31 cellular contexts compared by ENCODE assay signal in genomic region chr6:22380236-22380635, GRCh38.
"Had no signal": no experiment of that assay in that cellular context is flagged by ENCODE, and none has a peak within 500 bp of the region (broad histone marks: within the 10 kb centered on the region; RNA-seq: fewer than 3 reads in every experiment).

No MANE protein-coding gene starts in this region.

- DNase-seq: activated CD4-positive, alpha-beta memory T cell treated with anti-CD3 and anti-CD28 coated beads, Interleukin-2, amount 10 ng/mL, durations not matched to agents 7 days and 5 days; activated CD4-positive, alpha-beta T cell treated with anti-CD3 and anti-CD28 coated beads for 36 hours; activated CD4-positive, alpha-beta T cell treated with anti-CD3 and anti-CD28 coated beads, Interleukin-2, amount 10 ng/mL, durations not matched to agents 7 days and 5 days; activated CD4-positive, alpha-beta T cell treated with anti-CD3 and anti-CD28 coated beads, Interleukin-2, amount 50 U/mL, for 4 hours; activated CD4-positive, CD25-positive, alpha-beta regulatory T cell; activated CD4-positive, CD25-positive, alpha-beta regulatory T cell treated with anti-CD3 and anti-CD28 coated beads, Interleukin-2, amount 50 U/mL, for 72 hours; activated CD8-positive, alpha-beta memory T cell treated with anti-CD3 and anti-CD28 coated beads, Interleukin-2, amount 50 U/mL, for 48 hours; activated effector memory CD4-positive, alpha-beta T cell treated with Interleukin-2 at 50 U/mL for 16 hours; activated naive CD4-positive, alpha-beta T cell treated with anti-CD3 and anti-CD28 coated beads for 36 hours; activated naive CD8-positive, alpha-beta T cell treated with anti-CD3 and anti-CD28 coated beads for 36 hours; activated naive CD8-positive, alpha-beta T cell treated with anti-CD3 and anti-CD28 coated beads, Interleukin-2, amount 50 U/mL, for 24 hours; activated T-cell treated with anti-CD3 and anti-CD28 coated beads for 4 hours; activated T-cell treated with anti-CD3 and anti-CD28 coated beads, Interleukin-2, amount 50 U/mL, for 24 hours; adrenal gland; amygdala; aorta; body of pancreas; caudate nucleus; cerebellar nuclear complex; colonic mucosa; effector CD8-positive, alpha-beta T cell; foreskin fibroblast; head of caudate nucleus; hippocampal formation; T-helper 17 cell; T1000 had no signal

- H3K27ac Mint-ChIP-seq: activated CD4-positive, alpha-beta memory T cell treated with anti-CD3 and anti-CD28 coated beads, Interleukin-2, amount 10 ng/mL, durations not matched to agents 7 days and 5 days; activated CD4-positive, alpha-beta T cell treated with anti-CD3 and anti-CD28 coated beads for 36 hours; activated CD4-positive, alpha-beta T cell treated with anti-CD3 and anti-CD28 coated beads, Interleukin-2, amount 10 ng/mL, durations not matched to agents 7 days and 5 days; activated naive CD4-positive, alpha-beta T cell treated with anti-CD3 and anti-CD28 coated beads for 36 hours; activated naive CD4-positive, alpha-beta T cell treated with anti-CD3 and anti-CD28 coated beads, Interleukin-2, amount 50 U/mL, for 24 hours; activated naive CD8-positive, alpha-beta T cell treated with anti-CD3 and anti-CD28 coated beads for 36 hours; activated naive CD8-positive, alpha-beta T cell treated with anti-CD3 and anti-CD28 coated beads, Interleukin-2, amount 50 U/mL, for 24 hours; activated T-cell treated with anti-CD3 and anti-CD28 coated beads, Interleukin-2, amount 50 U/mL, for 24 hours; activated T-helper 17 cell treated with anti-CD3 and anti-CD28 coated beads, Interleukin-2, amount 50 U/mL, for 72 hours; T-helper 17 cell; T-helper 2 cell treated with Interferon-gamma antibody and Interleukin-4, amounts not matched to agents 5 μg/mL and 100 μg/mL, for 36 hours had no signal

- H3K9me3 Mint-ChIP-seq: activated naive CD4-positive, alpha-beta T cell treated with anti-CD3 and anti-CD28 coated beads, Interleukin-2, amount 50 U/mL, for 24 hours; T-helper 2 cell treated with Interferon-gamma antibody and Interleukin-4, amounts not matched to agents 5 μg/mL and 100 μg/mL, for 36 hours had no signal

- H3K36me3 ChIP-seq: adrenal gland, colonic mucosa had no signal

- H3K4me3 ChIP-seq: adrenal gland, body of pancreas, colonic mucosa had no signal

- H3K27me3 Mint-ChIP-seq: activated CD4-positive, alpha-beta memory T cell treated with anti-CD3 and anti-CD28 coated beads, Interleukin-2, amount 10 ng/mL, durations not matched to agents 7 days and 5 days; activated CD4-positive, alpha-beta T cell treated with anti-CD3 and anti-CD28 coated beads for 36 hours; activated CD4-positive, alpha-beta T cell treated with anti-CD3 and anti-CD28 coated beads, Interleukin-2, amount 10 ng/mL, durations not matched to agents 7 days and 5 days; activated naive CD4-positive, alpha-beta T cell treated with anti-CD3 and anti-CD28 coated beads, Interleukin-2, amount 50 U/mL, for 24 hours; activated naive CD8-positive, alpha-beta T cell treated with anti-CD3 and anti-CD28 coated beads for 36 hours; activated naive CD8-positive, alpha-beta T cell treated with anti-CD3 and anti-CD28 coated beads, Interleukin-2, amount 50 U/mL, for 24 hours; activated T-cell treated with anti-CD3 and anti-CD28 coated beads, Interleukin-2, amount 50 U/mL, for 24 hours; activated T-helper 17 cell treated with anti-CD3 and anti-CD28 coated beads, Interleukin-2, amount 50 U/mL, for 72 hours; T-helper 17 cell had no signal

- H3K4me3 Mint-ChIP-seq: activated CD4-positive, alpha-beta memory T cell treated with anti-CD3 and anti-CD28 coated beads, Interleukin-2, amount 10 ng/mL, durations not matched to agents 7 days and 5 days; activated CD4-positive, alpha-beta T cell treated with anti-CD3 and anti-CD28 coated beads for 36 hours; activated CD4-positive, alpha-beta T cell treated with anti-CD3 and anti-CD28 coated beads, Interleukin-2, amount 10 ng/mL, durations not matched to agents 7 days and 5 days; activated naive CD4-positive, alpha-beta T cell treated with anti-CD3 and anti-CD28 coated beads for 36 hours; activated naive CD4-positive, alpha-beta T cell treated with anti-CD3 and anti-CD28 coated beads, Interleukin-2, amount 50 U/mL, for 24 hours; activated naive CD8-positive, alpha-beta T cell treated with anti-CD3 and anti-CD28 coated beads for 36 hours; activated naive CD8-positive, alpha-beta T cell treated with anti-CD3 and anti-CD28 coated beads, Interleukin-2, amount 50 U/mL, for 24 hours; activated T-cell treated with anti-CD3 and anti-CD28 coated beads, Interleukin-2, amount 50 U/mL, for 24 hours; activated T-helper 17 cell treated with anti-CD3 and anti-CD28 coated beads, Interleukin-2, amount 50 U/mL, for 72 hours; T-helper 17 cell; T-helper 2 cell treated with Interferon-gamma antibody and Interleukin-4, amounts not matched to agents 5 μg/mL and 100 μg/mL, for 36 hours had no signal

- H3K27me3 ChIP-seq: adrenal gland, body of pancreas, colonic mucosa had no signal

- H3K36me3 Mint-ChIP-seq: activated naive CD4-positive, alpha-beta T cell treated with anti-CD3 and anti-CD28 coated beads, Interleukin-2, amount 50 U/mL, for 24 hours had no signal

- H3K9me3 ChIP-seq: adrenal gland, body of pancreas, colonic mucosa had no signal

- H3K4me1 ChIP-seq: adrenal gland, body of pancreas, colonic mucosa had no signal

- FAIRE-seq: endometrium had no signal

- H3K4me1 Mint-ChIP-seq: activated CD4-positive, alpha-beta memory T cell treated with anti-CD3 and anti-CD28 coated beads, Interleukin-2, amount 10 ng/mL, durations not matched to agents 7 days and 5 days; activated CD4-positive, alpha-beta T cell treated with anti-CD3 and anti-CD28 coated beads for 36 hours; activated CD4-positive, alpha-beta T cell treated with anti-CD3 and anti-CD28 coated beads, Interleukin-2, amount 10 ng/mL, durations not matched to agents 7 days and 5 days; activated naive CD4-positive, alpha-beta T cell treated with anti-CD3 and anti-CD28 coated beads, Interleukin-2, amount 50 U/mL, for 24 hours; activated naive CD8-positive, alpha-beta T cell treated with anti-CD3 and anti-CD28 coated beads for 36 hours; activated naive CD8-positive, alpha-beta T cell treated with anti-CD3 and anti-CD28 coated beads, Interleukin-2, amount 50 U/mL, for 24 hours; activated T-helper 17 cell treated with anti-CD3 and anti-CD28 coated beads, Interleukin-2, amount 50 U/mL, for 72 hours; T-helper 17 cell had no signal

- H3K27ac ChIP-seq: adrenal gland, body of pancreas, colonic mucosa had no signal

- ATAC-seq: activated CD4-positive, alpha-beta T cell treated with anti-CD3 and anti-CD28 coated beads for 36 hours; activated naive CD8-positive, alpha-beta T cell treated with anti-CD3 and anti-CD28 coated beads, Interleukin-2, amount 50 U/mL, for 24 hours; activated T-helper 17 cell treated with anti-CD3 and anti-CD28 coated beads, Interleukin-2, amount 50 U/mL, for 72 hours; body of pancreas; esophagus mucosa; T-helper 17 cell had no signal
